14 cellular contexts compared by ENCODE assay signal in the genomic region with DNA sequence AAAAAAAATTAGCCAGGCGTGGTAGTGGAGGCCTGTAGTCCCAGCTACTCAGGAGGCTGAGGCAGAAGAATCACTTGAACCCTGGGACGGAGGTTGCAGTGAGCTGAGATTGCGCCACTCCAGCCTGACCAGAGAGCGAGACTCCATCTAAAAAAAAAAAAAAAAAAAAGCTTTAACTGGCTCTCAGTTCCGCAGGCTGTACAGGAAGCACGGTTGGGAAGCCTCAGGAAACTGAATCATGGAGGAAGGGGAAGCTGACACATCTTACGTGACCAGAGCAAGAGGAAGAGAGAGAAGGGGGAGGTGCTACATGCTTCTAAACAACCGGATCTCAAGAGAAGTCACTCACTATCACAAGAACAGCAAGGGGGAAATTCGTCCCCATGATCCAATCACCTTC.
DNase-seq lines count a peak whose midpoint lies in the region; ATAC-seq and TF ChIP-seq lines count a peak whose summit lies in the region.
"Had no signal": no experiment of that assay in that cellular context is flagged by ENCODE, and none has a peak within 500 bp of the region (broad histone marks: within the 10 kb centered on the region; RNA-seq: fewer than 3 reads in every experiment).

No MANE protein-coding gene starts in this region.

- no peak overlapping the region for H3K27ac Mint-ChIP-seq in activated naive CD8-positive, alpha-beta T cell treated with anti-CD3 and anti-CD28 coated beads for 36 hours

- no peaks in the 10 kb centered on the region for H3K27me3 Mint-ChIP-seq in activated naive CD8-positive, alpha-beta T cell treated with anti-CD3 and anti-CD28 coated beads for 36 hours

- DNase-seq in CD1c-positive myeloid dendritic cell (ENCODE audit: extremely low spot score) (peak; percentile 82), HS-27A (ENCODE audit: low read depth) (peak; percentile 19), SKM-1 (lab: John Stamatoyannopoulos, UW; ENCODE audit: unreplicated experiment) (peak; percentile 83), kidney epithelial cell (ENCODE audit: low read depth) (peak; percentile 1), NCI-H510A treated with DMSO at 0.1 percent for 48 hours (lab: John Stamatoyannopoulos, UW) (no peak)
- no peak for DNase-seq in activated CD4-positive, alpha-beta T cell treated with anti-CD3 and anti-CD28 coated beads for 48 hours
- no peak for DNase-seq in activated naive CD8-positive, alpha-beta T cell treated with anti-CD3 and anti-CD28 coated beads for 36 hours
- DNase-seq: activated gamma-delta T cell, C1 segment of cervical spinal cord, cerebellar nuclear complex, NCI-H526 treated with DMSO at 0.1 percent for 48 hours had no signal

- no peaks in the 10 kb centered on the region for H3K9me3 Mint-ChIP-seq in activated naive CD8-positive, alpha-beta T cell treated with anti-CD3 and anti-CD28 coated beads for 36 hours

- no peak overlapping the region for H3K4me3 Mint-ChIP-seq in activated naive CD8-positive, alpha-beta T cell treated with anti-CD3 and anti-CD28 coated beads for 36 hours

- H3K4me3 ChIP-seq in kidney epithelial cell (ENCODE audit: low read depth, low read length) = no peak overlapping the region
- H3K4me3 ChIP-seq: K562, upper lobe of left lung had no signal

- TF ChIP-seq CTCF in kidney epithelial cell (IDR thresholded peaks at IDR 0.05; ENCODE audit: insufficient read depth, low read length, poor library complexity, severe bottlenecking) = no peak

- no peak for ATAC-seq in GM18907 (IDR thresholded peaks at IDR 0.05; ENCODE audit: unreplicated experiment)
- ATAC-seq: K562 had no signal

- H3K4me1 Mint-ChIP-seq in activated naive CD8-positive, alpha-beta T cell treated with anti-CD3 and anti-CD28 coated beads for 36 hours = no peaks in the 10 kb centered on the region

- no peaks in the 10 kb centered on the region for H3K36me3 ChIP-seq in kidney epithelial cell (ENCODE audit: control insufficient read depth, insufficient read depth, low read length)
- H3K36me3 ChIP-seq: upper lobe of left lung had no signal

- no peaks in the 10 kb centered on the region for H3K36me3 Mint-ChIP-seq in activated naive CD8-positive, alpha-beta T cell treated with anti-CD3 and anti-CD28 coated beads for 36 hours

- no peaks in the 10 kb centered on the region for H3K27me3 ChIP-seq in kidney epithelial cell (ENCODE audit: control insufficient read depth, insufficient read depth, low read length)
- H3K27me3 ChIP-seq: upper lobe of left lung had no signal

Comparison
In these comparisons a context has a peak if more than half of its experiments do, and no peak if none do; other contexts are left out.
1. DNase-seq: peak in CD1c-positive myeloid dendritic cell (single experiment), HS-27A (single experiment), SKM-1 (single experiment) and kidney epithelial cell (single experiment); none in NCI-H510A treated with DMSO at 0.1 percent for 48 hours (single experiment), activated CD4-positive, alpha-beta T cell treated with anti-CD3 and anti-CD28 coated beads for 48 hours (single experiment) and activated naive CD8-positive, alpha-beta T cell treated with anti-CD3 and anti-CD28 coated beads for 36 hours (single experiment).